Comparison of ENCODE assay signal across 8 cellular contexts in the genomic region with DNA sequence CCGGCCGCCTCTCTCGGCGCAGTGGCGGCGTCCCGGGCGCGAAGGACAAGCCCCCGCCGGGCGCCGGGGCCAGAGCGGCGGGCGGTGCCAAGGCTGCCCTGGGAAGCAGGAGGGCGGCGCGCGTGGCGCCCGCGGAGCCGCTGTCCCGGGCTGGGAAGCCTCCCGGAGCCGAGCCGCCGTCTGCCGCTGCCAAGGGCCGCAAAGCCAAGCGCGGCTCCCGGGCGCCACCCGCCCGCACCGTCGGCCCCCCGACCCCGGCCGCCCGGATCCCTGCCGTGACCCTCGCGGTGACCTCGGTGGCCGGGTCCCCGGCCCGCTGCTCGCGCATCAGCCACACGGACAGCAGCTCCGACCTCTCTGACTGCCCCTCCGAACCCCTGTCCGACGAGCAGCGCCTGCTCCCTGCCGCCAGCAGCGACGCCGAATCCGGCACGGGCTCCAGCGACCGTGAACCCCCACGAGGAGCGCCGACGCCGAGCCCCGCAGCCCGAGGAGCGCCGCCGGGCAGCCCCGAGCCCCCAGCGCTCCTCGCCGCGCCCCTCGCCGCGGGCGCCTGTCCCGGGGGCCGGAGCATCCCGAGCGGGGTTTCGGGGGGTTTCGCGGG. TPM values are rescaled to one million over a fixed set of nuclear protein-coding genes. Genes with fewer than 3 reads are reported as not detected.
DNase-seq lines count a peak whose midpoint lies in the region; ATAC-seq and TF ChIP-seq lines count a peak whose summit lies in the region.

No MANE protein-coding gene starts in this region.

- H3K9me3 ChIP-seq in heart right ventricle: no peaks in the 10 kb centered on the region
- no peaks in the 10 kb centered on the region for H3K9me3 ChIP-seq in sigmoid colon

- intact Hi-C loops in heart right ventricle (cut with DNase I) (no loop called here), sigmoid colon (cut with DNase I) (loop anchor here (2.0 kb wide), 2 partner anchors 69 to 95 kb away; no protein-coding TSS in a partner anchor)

- H3K27ac ChIP-seq in heart right ventricle (peak overlapping the region in 4 of 10 donors; percentile 34 to 73 (median 42)), sigmoid colon (peak overlapping the region; percentile 89 to 96 (median 96))

- DNase-seq in ELR (ENCODE audit: low read depth) (peak; percentile 52), heart right ventricle (peak in 1 of 2 donors; percentile 39), sigmoid colon (peak; percentile 66), NAMALWA (ENCODE audit: low spot score) (no peak), NCI-H1694 (lab: John Stamatoyannopoulos, UW) (no peak), NOMO-1 (lab: John Stamatoyannopoulos, UW; ENCODE audit: unreplicated experiment in 2 of 2) (no peak)
- DNase-seq in activated CD8-positive, alpha-beta memory T cell treated with anti-CD3 and anti-CD28 coated beads, Interleukin-2, amount 50 U/mL, for 4 hours: peak; percentile 23

- WGBS in heart right ventricle, 2 donors: 0 to 1% methylated on average over 63 to 92 of the region's 92 CpGs
- 1 to 2% methylated on average over 92 of the region's 92 CpGs for WGBS in sigmoid colon, 2 donors

- TF ChIP-seq EP300 in sigmoid colon (IDR thresholded peaks at IDR 0.05): no peak

- ATAC-seq in HG02588 (IDR thresholded peaks at IDR 0.05; ENCODE audit: unreplicated experiment): peak; percentile 8
- no peak for ATAC-seq in heart right ventricle

- no peak for TF ChIP-seq POLR2A in sigmoid colon (IDR thresholded peaks at IDR 0.05)

- H3K4me3 ChIP-seq in heart right ventricle (peak overlapping the region in 9 of 10 donors; percentile 49 to 74 (median 63)), sigmoid colon (peak overlapping the region; percentile 58 to 93 (median 88))

- peaks cover 8 to 31% (median 21%) of the 10 kb centered on the region in 9 donors for H3K4me1 ChIP-seq in heart right ventricle
- peaks cover 0 to 44% (median 32%) of the 10 kb centered on the region in 4 donors for H3K4me1 ChIP-seq in sigmoid colon

- no peaks in the 10 kb centered on the region for H3K36me3 ChIP-seq in heart right ventricle
- H3K36me3 ChIP-seq in sigmoid colon: no peaks in the 10 kb centered on the region

- TF ChIP-seq CTCF in heart right ventricle (IDR thresholded peaks at IDR 0.05): no peak
- TF ChIP-seq CTCF in sigmoid colon (IDR thresholded peaks at IDR 0.05): no peak

- H3K27me3 ChIP-seq in heart right ventricle (peaks cover 0 to 69% (median 0%) of the 10 kb centered on the region in 7 donors), sigmoid colon (no peaks in the 10 kb centered on the region)

RNA-seq across cellular contexts. Expression of a gene that starts 0.7 kb away (rescaled TPM):
- 10 to 100 TPM in 4 of 10 donors, 1 to 10 TPM in 6; 3.3 to 17.2 (median 8.8) TPM for total RNA-seq in heart right ventricle
- polyA plus RNA-seq in heart right ventricle: 1 to 10 TPM; 1.9 to 9.6 TPM
- total RNA-seq in sigmoid colon: 100 to 1,000 TPM in 1 of 4 donors, 10 to 100 TPM in 3; 58.5 to 133 (median 88.5) TPM
- polyA plus RNA-seq in sigmoid colon: 1 to 10 TPM in 2 of 3 donors, under 1 TPM in 1; 0.69 to 9.1 (median 1.8) TPM

Comparison
In these comparisons a context has a peak if more than half of its experiments do, and no peak if none do; other contexts are left out.
1. DNase-seq: peak in ELR (single experiment), activated CD8-positive, alpha-beta memory T cell treated with anti-CD3 and anti-CD28 coated beads, Interleukin-2, amount 50 U/mL, for 4 hours (single experiment) and sigmoid colon (single experiment); none in NAMALWA (single experiment), NCI-H1694 (single experiment) and NOMO-1 (0 of 2).